Comparison of ENCODE assay signal across 17 cellular contexts in genomic region chr11:61551630-61552029, GRCh38. TPM values are rescaled to one million over a fixed set of nuclear protein-coding genes. Genes with fewer than 3 reads are reported as not detected.
A peak's percentile ranks its signal among the peaks of the same experiment; 100 is the strongest.
DNase-seq lines count a peak whose midpoint lies in the region; ATAC-seq and TF ChIP-seq lines count a peak whose summit lies in the region.
"Had no signal": no experiment of that assay in that cellular context is flagged by ENCODE, and none has a peak within 500 bp of the region (broad histone marks: within the 10 kb centered on the region; RNA-seq: fewer than 3 reads in every experiment).

No MANE protein-coding gene starts in this region.

- no peak overlapping the region for H3K4me3 ChIP-seq in AG09309 (ENCODE audit: control insufficient read depth, low read depth, low read length)
- no peak overlapping the region for H3K4me3 ChIP-seq in choroid plexus epithelial cell (ENCODE audit: low read depth, low read length)
- no peak overlapping the region for H3K4me3 ChIP-seq in lower lobe of right lung
- no peak overlapping the region for H3K4me3 ChIP-seq in transverse colon

- TF ChIP-seq EP300 in transverse colon (IDR thresholded peaks at IDR 0.05; ENCODE audit: low read depth): no peak

- H3K36me3 ChIP-seq in lower lobe of right lung (no peaks in the 10 kb centered on the region), transverse colon (no peaks in the 10 kb centered on the region)

- H3K4me1 ChIP-seq in lower lobe of right lung (no peaks in the 10 kb centered on the region), transverse colon (peaks cover 0 to 6% (median 3%) of the 10 kb centered on the region in 4 donors)

- WGBS in transverse colon (ENCODE audit: low coverage in 1 of 2), 2 donors: 56 to 67% methylated on average over 6 to 12 of the region's 12 CpGs

- H3K27me3 ChIP-seq in lower lobe of right lung (ENCODE audit: low read depth) (peaks cover 33% of the 10 kb centered on the region), transverse colon (peaks cover 63% of the 10 kb centered on the region)

- H3K36me3 Mint-ChIP-seq in CD14-positive monocyte: no peaks in the 10 kb centered on the region
- H3K36me3 Mint-ChIP-seq: activated naive CD8-positive, alpha-beta T cell treated with anti-CD3 and anti-CD28 coated beads, Interleukin-2, amount 10 ng/mL, durations not matched to agents 7 days and 5 days; type B pancreatic cell had no signal

- no peak for TF ChIP-seq CTCF in AG09309 (IDR thresholded peaks at IDR 0.05; ENCODE audit: control insufficient read depth, insufficient read depth, low read depth, low read length, missing control alignments)
- TF ChIP-seq CTCF in choroid plexus epithelial cell (conservative IDR thresholded peaks at IDR 0.05; ENCODE audit: low read depth, low read length): no peak
- TF ChIP-seq CTCF in lower lobe of right lung (IDR thresholded peaks at IDR 0.05): no peak
- no peak for TF ChIP-seq CTCF in transverse colon (IDR thresholded peaks at IDR 0.05)
- TF ChIP-seq CTCF in CD14-positive monocyte (IDR thresholded peaks at IDR 0.05): no peak

- H3K27ac Mint-ChIP-seq in CD14-positive monocyte: no peak overlapping the region
- H3K27ac Mint-ChIP-seq: activated CD8-positive, alpha-beta T cell treated with anti-CD3 and anti-CD28 coated beads, Interleukin-2, amount 10 ng/mL, durations not matched to agents 7 days and 5 days; activated naive CD8-positive, alpha-beta T cell treated with anti-CD3 and anti-CD28 coated beads, Interleukin-2, amount 10 ng/mL, durations not matched to agents 7 days and 5 days; type B pancreatic cell had no signal

- no peak overlapping the region for H3K4me3 Mint-ChIP-seq in CD14-positive monocyte
- H3K4me3 Mint-ChIP-seq: activated CD8-positive, alpha-beta T cell treated with anti-CD3 and anti-CD28 coated beads, Interleukin-2, amount 10 ng/mL, durations not matched to agents 7 days and 5 days; activated naive CD8-positive, alpha-beta T cell treated with anti-CD3 and anti-CD28 coated beads, Interleukin-2, amount 10 ng/mL, durations not matched to agents 7 days and 5 days; type B pancreatic cell had no signal

- peaks cover 0 to 2% (median 0%) of the 10 kb centered on the region in 7 donors for H3K9me3 Mint-ChIP-seq in CD14-positive monocyte
- H3K9me3 Mint-ChIP-seq: activated naive CD8-positive, alpha-beta T cell treated with anti-CD3 and anti-CD28 coated beads, Interleukin-2, amount 10 ng/mL, durations not matched to agents 7 days and 5 days; IgD-negative memory B cell; type B pancreatic cell had no signal

- H3K27ac ChIP-seq in lower lobe of right lung (no peak overlapping the region), transverse colon (no peak overlapping the region)

- H3K4me1 Mint-ChIP-seq in CD14-positive monocyte: no peaks in the 10 kb centered on the region
- H3K4me1 Mint-ChIP-seq: activated naive CD8-positive, alpha-beta T cell treated with anti-CD3 and anti-CD28 coated beads, Interleukin-2, amount 10 ng/mL, durations not matched to agents 7 days and 5 days had no signal

- TF ChIP-seq POLR2A in transverse colon (IDR thresholded peaks at IDR 0.05): no peak

- no peaks in the 10 kb centered on the region for H3K9me3 ChIP-seq in lower lobe of right lung
- H3K9me3 ChIP-seq in transverse colon: no peaks in the 10 kb centered on the region

- in situ Hi-C loops in transverse colon (cut with MboI; ENCODE audit: low pct_ligation_motif_present in 1 of 4, low pct_unique_long_range_greater_than_20kb in 1 of 4, low sequenced_read_pairs in 3 of 4): no loop called here

- DNase-seq in AG09309 (ENCODE audit: low read depth): peak; percentile 4
- DNase-seq in LHCN-M2 (ENCODE audit: low read depth): peak; percentile 54
- peak; percentile 12 for DNase-seq in choroid plexus epithelial cell (ENCODE audit: low read depth)
- DNase-seq in lower lobe of right lung: no peak
- DNase-seq in transverse colon: no peak
- no peak for DNase-seq in UCSD-AML1 (lab: John Stamatoyannopoulos, UW; ENCODE audit: unreplicated experiment)
- no peak for DNase-seq in iPS-NIHi7 (ENCODE audit: extremely low spot score)
- no peak for DNase-seq in CD14-positive monocyte (ENCODE audit: low spot score)
- DNase-seq: activated CD8-positive, alpha-beta T cell treated with anti-CD3 and anti-CD28 coated beads, Interleukin-2, amount 10 ng/mL, durations not matched to agents 7 days and 5 days; activated naive CD8-positive, alpha-beta T cell treated with anti-CD3 and anti-CD28 coated beads, Interleukin-2, amount 10 ng/mL, durations not matched to agents 7 days and 5 days; effector CD8-positive, alpha-beta T cell; GF-D8; midbrain; NCI-H2029 had no signal

- peak; percentile 29 to 45 for ATAC-seq in lower lobe of right lung
- ATAC-seq: activated CD8-positive, alpha-beta T cell treated with anti-CD3 and anti-CD28 coated beads, Interleukin-2, amount 10 ng/mL, durations not matched to agents 7 days and 5 days had no signal

- intact Hi-C loops in lower lobe of right lung (cut with DNase I): no loop called here
- intact Hi-C loops in transverse colon (cut with DNase I; ENCODE audit: low total_unique reads): no loop called here
- intact Hi-C loops in CD14-positive monocyte (cut with micrococcal nuclease): no loop called here

- peaks cover 41 to 55% (median 44%) of the 10 kb centered on the region in 3 donors for H3K27me3 Mint-ChIP-seq in CD14-positive monocyte (ENCODE audit: low read depth in 3 of 3)

RNA-seq across cellular contexts. Expression of gene SYT7, which starts 29.2 kb away (rescaled TPM):
- total RNA-seq in LHCN-M2 (2014; rRNA removed) (1.6 and 2.0 TPM in 2 replicates), lower lobe of right lung (3.8 TPM), transverse colon (10 to 100 TPM in 3 of 4 donors, 1 to 10 TPM in 1; 6.8 to 26.2 (median 12.8) TPM)
- polyA plus RNA-seq in LHCN-M2 (2012): 0.09 TPM
- polyA plus RNA-seq in CD14-positive monocyte: not detected
- total RNA-seq: activated CD8-positive, alpha-beta T cell treated with anti-CD3 and anti-CD28 coated beads, Interleukin-2, amount 10 ng/mL, durations not matched to agents 7 days and 5 days; activated naive CD8-positive, alpha-beta T cell treated with anti-CD3 and anti-CD28 coated beads, Interleukin-2, amount 10 ng/mL, durations not matched to agents 7 days and 5 days; T-helper 2 cell treated with Interferon-gamma antibody and Interleukin-4, amounts not matched to agents 100 ng/mL and 5 ng/mL, for 36 hours had no signal
- polyA plus RNA-seq: IgD-negative memory B cell had no signal

RNA-seq across cellular contexts. Expression of gene LRRC10B, which starts 43.1 kb away (rescaled TPM):
- total RNA-seq in LHCN-M2 (2014; rRNA removed): not detected in 2 replicates
- not detected for polyA plus RNA-seq in LHCN-M2 (2012)
- total RNA-seq in lower lobe of right lung: 6.4 TPM
- total RNA-seq in transverse colon: 1 to 10 TPM in 1 of 4 donors, under 1 TPM in 2, not detected in 1; 0.32 to 1.1 (median 0.60) TPM
- polyA plus RNA-seq in CD14-positive monocyte: not detected
- total RNA-seq: activated CD8-positive, alpha-beta T cell treated with anti-CD3 and anti-CD28 coated beads, Interleukin-2, amount 10 ng/mL, durations not matched to agents 7 days and 5 days; activated naive CD8-positive, alpha-beta T cell treated with anti-CD3 and anti-CD28 coated beads, Interleukin-2, amount 10 ng/mL, durations not matched to agents 7 days and 5 days had no signal
- polyA plus RNA-seq: IgD-negative memory B cell had no signal

Comparison
In these comparisons a context has a peak if more than half of its experiments do, and no peak if none do; other contexts are left out.
1. DNase-seq: peak in AG09309 (single experiment), LHCN-M2 (single experiment) and choroid plexus epithelial cell (single experiment); none in lower lobe of right lung (single experiment), transverse colon (single experiment), UCSD-AML1 (single experiment), iPS-NIHi7 (single experiment) and CD14-positive monocyte (single experiment).